ENCODE assay signal across 10 cellular contexts in genomic region chr17:1779571-1780074, GRCh38. TPM values are rescaled to one million over a fixed set of nuclear protein-coding genes. Genes with fewer than 3 reads are reported as not detected.
DNase-seq lines count a peak whose midpoint lies in the region; ATAC-seq, FAIRE-seq and TF ChIP-seq lines count a peak whose summit lies in the region.
"Had no signal": no experiment of that assay in that cellular context is flagged by ENCODE, and none has a peak within 500 bp of the region (broad histone marks: within the 10 kb centered on the region; RNA-seq: fewer than 3 reads in every experiment).

No MANE protein-coding gene starts in this region.

- no peak for TF ChIP-seq RAD21 in IMR-90 (IDR thresholded peaks at IDR 0.05; ENCODE audit: low read length)

- H3K9me1 ChIP-seq in IMR-90 (ENCODE audit: insufficient read depth, low read length): peaks cover 8% of the 10 kb centered on the region; the same call in 1 of the 2 replicates

- H4K91ac ChIP-seq in IMR-90 (ENCODE audit: insufficient read depth, low read depth, low read length): peak overlapping the region; percentile 89

- peaks cover 0 to 3% of the 10 kb centered on the region in 2 donors for H3K36me3 Mint-ChIP-seq in activated T-cell treated with anti-CD3 and anti-CD28 coated beads, Interleukin-2, amount 50 U/mL, for 72 hours (ENCODE audit: insufficient read depth in 2 of 2)
- H3K36me3 Mint-ChIP-seq: naive B cell had no signal

- WGBS in IMR-90 (ENCODE audit: extremely low coverage in 2 of 2, insufficient read length in 1 of 2), 2 experiments: no CpG with 5 or more reads among the region's 7 CpGs
- 46 to 47% methylated on average over 7 of the region's 7 CpGs for WGBS in tibial nerve, 2 donors

- no peak for FAIRE-seq in GM12892 (lab: Jason Lieb, UNC)

- peak overlapping the region; percentile 68 for H3K9ac ChIP-seq in IMR-90 (ENCODE audit: low read depth, low read length)

- ATAC-seq in IMR-90 (ENCODE audit: low read depth) (peak; percentile 88), left lobe of liver (peak; percentile 29)
- ATAC-seq in activated T-cell treated with anti-CD3 and anti-CD28 coated beads, Interleukin-2, amount 50 U/mL, for 72 hours (replicated peaks in 1 of 2): no peak

- peak overlapping the region; percentile 79; the same call in 2 of the 3 replicates for H2BK15ac ChIP-seq in IMR-90 (ENCODE audit: low read depth, low read length)

- peak overlapping the region; percentile 96 for H2BK5ac ChIP-seq in IMR-90 (ENCODE audit: low read depth, low read length, poor library complexity, severe bottlenecking)

- peak; percentile 40 to 88 for TF ChIP-seq EP300 in tibial nerve (IDR thresholded peaks at IDR 0.05)

- no peak for TF ChIP-seq CTCF in IMR-90 (conservative IDR thresholded peaks at IDR 0.05; ENCODE audit: low read depth, low read length)
- no peak for TF ChIP-seq CTCF in breast epithelium (IDR thresholded peaks at IDR 0.05)
- no peak for TF ChIP-seq CTCF in tibial nerve (IDR thresholded peaks at IDR 0.05)

- CTCF ChIA-PET in IMR-90 (lab: Yijun Ruan, JAX): interaction anchor here (1.4 to 5.5 kb wide), 3 partner anchors 58 to 131 kb away, joined by 3 to 31 read pairs (median 3); no protein-coding TSS in a partner anchor

- H3K27me3 ChIP-seq in IMR-90 (ENCODE audit: control insufficient read depth, insufficient read depth, low read length) (no peaks in the 10 kb centered on the region), breast epithelium (no peaks in the 10 kb centered on the region), tibial nerve (no peaks in the 10 kb centered on the region)

- DNase-seq in IMR-90: peak; percentile 95
- peak; percentile 78 to 94 for DNase-seq in breast epithelium (ENCODE audit: low spot score in 2 of 2)
- no peak for DNase-seq in left lobe of liver (ENCODE audit: low spot score)
- DNase-seq in tibial nerve (ENCODE audit: low spot score in 2 of 2): peak; percentile 90 to 97
- no peak for DNase-seq in ecto neural progenitor cell (ENCODE audit: low spot score)
- DNase-seq in activated T-cell treated with anti-CD3 and anti-CD28 coated beads, Interleukin-2, amount 50 U/mL, for 72 hours: no peak
- DNase-seq in GM12892 (ENCODE audit: insufficient read length): no peak
- DNase-seq in cerebellum (ENCODE audit: low spot score): no peak
- DNase-seq: naive B cell, NCI-H2029 treated with DMSO at 0.1 percent for 48 hours had no signal

- peak overlapping the region; percentile 88 for H2BK120ac ChIP-seq in IMR-90 (ENCODE audit: low read depth, low read length)

- H3K27ac ChIP-seq in IMR-90 (ENCODE audit: insufficient read depth, low read length): peak overlapping the region; percentile 88
- H3K27ac ChIP-seq in breast epithelium: peak overlapping the region; percentile 93 to 94
- H3K27ac ChIP-seq in tibial nerve: peak overlapping the region; percentile 62 to 98 (median 87)

- peaks cover 3% of the 10 kb centered on the region for H4K20me1 ChIP-seq in IMR-90 (ENCODE audit: insufficient read depth, low read length)

- peak overlapping the region; percentile 9 for H2AFZ ChIP-seq in IMR-90 (replicated peaks; ENCODE audit: low read length, poor library complexity)

- peak overlapping the region; percentile 82; the same call in 1 of the 2 replicates for H2AK5ac ChIP-seq in IMR-90 (ENCODE audit: low read depth, low read length)

- peak overlapping the region; percentile 80 for H3K56ac ChIP-seq in IMR-90 (ENCODE audit: extremely low read depth, insufficient read depth, low read length)

- H3K27me3 Mint-ChIP-seq in activated T-cell treated with anti-CD3 and anti-CD28 coated beads, Interleukin-2, amount 50 U/mL, for 72 hours (ENCODE audit: low read depth): no peaks in the 10 kb centered on the region
- H3K27me3 Mint-ChIP-seq: naive B cell had no signal

- BruUV-seq in IMR-90 (replicated peaks; lab: Mats Ljungman, UMichigan): no TSS peak

- H3K18ac ChIP-seq in IMR-90 (ENCODE audit: low read depth, low read length): peak overlapping the region; percentile 87

- peak overlapping the region; percentile 70; the same call in 1 of the 2 replicates for H4K5ac ChIP-seq in IMR-90 (ENCODE audit: low read depth, low read length)

- no peak for TF ChIP-seq POLR2A in IMR-90 (IDR thresholded peaks at IDR 0.05; ENCODE audit: low read depth, low read length)
- TF ChIP-seq POLR2A in breast epithelium (IDR thresholded peaks at IDR 0.05): no peak
- TF ChIP-seq POLR2A in tibial nerve (IDR thresholded peaks at IDR 0.05): no peak
- no peak for TF ChIP-seq POLR2A in GM12892 (IDR thresholded peaks at IDR 0.05; ENCODE audit: low read depth, low read length)

- dilution Hi-C loops in IMR-90 (cut with HindIII; ENCODE audit: low sequenced_read_pairs, unreplicated experiment): no loop called here

- peak overlapping the region; percentile 91 for H2BK20ac ChIP-seq in IMR-90 (ENCODE audit: low read depth, low read length)

- no peak overlapping the region for H2AK9ac ChIP-seq in IMR-90 (replicated peaks; ENCODE audit: low read depth, low read length, poor library complexity)

- intact Hi-C loops in IMR-90 (cut with micrococcal nuclease): loop anchor here (10.0 kb wide), 1 partner anchor 205 kb away; no protein-coding TSS in a partner anchor
- intact Hi-C loops in breast epithelium (cut with DNase I; ENCODE audit: low total_unique reads): no loop called here

- H3K36me3 ChIP-seq in IMR-90 (ENCODE audit: control insufficient read depth, insufficient read depth, low read length) (peaks cover 29% of the 10 kb centered on the region), breast epithelium (no peaks in the 10 kb centered on the region), tibial nerve (peaks cover 0 to 78% (median 4%) of the 10 kb centered on the region in 3 donors)

- H3K9me3 ChIP-seq in IMR-90 (ENCODE audit: control insufficient read depth, insufficient read depth, low read length): no peaks in the 10 kb centered on the region
- no peaks in the 10 kb centered on the region for H3K9me3 ChIP-seq in breast epithelium
- no peaks in the 10 kb centered on the region for H3K9me3 ChIP-seq in tibial nerve

- H3K23ac ChIP-seq in IMR-90 (ENCODE audit: low read depth, low read length): peak overlapping the region; percentile 64

- no peak overlapping the region for H3K27ac Mint-ChIP-seq in activated T-cell treated with anti-CD3 and anti-CD28 coated beads, Interleukin-2, amount 50 U/mL, for 72 hours

- H3K4me3 ChIP-seq in IMR-90 (ENCODE audit: insufficient read depth, low read depth, low read length): no peak overlapping the region
- peak overlapping the region in 1 of 3 donors; percentile 18 for H3K4me3 ChIP-seq in breast epithelium
- H3K4me3 ChIP-seq in tibial nerve: peak overlapping the region in 1 of 4 donors; percentile 4

- no peak overlapping the region for H3K4me3 Mint-ChIP-seq in activated T-cell treated with anti-CD3 and anti-CD28 coated beads, Interleukin-2, amount 50 U/mL, for 72 hours

- peaks cover 2 to 17% of the 10 kb centered on the region in 2 experiments; a peak in 2 of 4 replicates for H3K79me1 ChIP-seq in IMR-90 (ENCODE audit: low read depth in 1 of 2, low read length in 2 of 2)

- H3K4me1 Mint-ChIP-seq in activated T-cell treated with anti-CD3 and anti-CD28 coated beads, Interleukin-2, amount 50 U/mL, for 72 hours (ENCODE audit: low read depth): no peaks in the 10 kb centered on the region

- H3K4me1 ChIP-seq in IMR-90 (ENCODE audit: control insufficient read depth, insufficient read depth, low read length) (peaks cover 18% of the 10 kb centered on the region), breast epithelium (peaks cover 0 to 6% of the 10 kb centered on the region in 2 donors), tibial nerve (peaks cover 0 to 59% (median 33%) of the 10 kb centered on the region in 4 donors)

- H3K9me3 Mint-ChIP-seq in activated T-cell treated with anti-CD3 and anti-CD28 coated beads, Interleukin-2, amount 50 U/mL, for 72 hours: no peaks in the 10 kb centered on the region
- H3K9me3 Mint-ChIP-seq: naive B cell had no signal

- peak overlapping the region; percentile 91 for H3K4me2 ChIP-seq in IMR-90 (ENCODE audit: low read depth, low read length)

- peak overlapping the region; percentile 93 for H3K14ac ChIP-seq in IMR-90 (replicated peaks; ENCODE audit: low read depth, low read length)

- H4K8ac ChIP-seq in IMR-90 (ENCODE audit: low read depth in 2 of 2, low read length in 2 of 2): peak overlapping the region in 1 of 2 experiments; percentile 87; a peak in 2 of 4 replicates

- in situ Hi-C loops in IMR-90 (cut with MboI; ENCODE audit: low sequenced_read_pairs): loop anchor here (10.0 kb wide), 1 partner anchor 125 kb away; no protein-coding TSS in a partner anchor

- POLR2A ChIA-PET in IMR-90 (lab: Charles Lee; ENCODE audit: unreplicated experiment): interaction anchor here (0.5 to 1.1 kb wide), 2 partner anchors 63 to 324 kb away, joined by 3 to 4 read pairs; partner anchors contain the start of gene CRK

- H3K4ac ChIP-seq in IMR-90 (ENCODE audit: low read depth, low read length): peak overlapping the region; percentile 92

RNA-seq across cellular contexts. Expression of gene SERPINF1, which starts 17.8 kb away (rescaled TPM):
- 11.7 and 15.6 TPM in 2 replicates for total RNA-seq in IMR-90 (2012; rRNA removed)
- 90.2 and 94.3 TPM in 2 replicates for polyA plus RNA-seq in IMR-90 (2012; rRNA removed)
- polyA plus RNA-seq in IMR-90 (2012; cell fraction: cytosol; rRNA removed): 104 and 232 TPM in 2 replicates
- 61.8 and 102 TPM in 2 replicates for polyA plus RNA-seq in IMR-90 (2012; cell fraction: nucleus; rRNA removed; ENCODE audit: low replicate concordance)
- 1,000 to 10,000 TPM in 1 of 3 donors, 100 to 1,000 TPM in 2; 427 to 3,050 (median 615) TPM for total RNA-seq in breast epithelium
- total RNA-seq in left lobe of liver: 1,041 TPM
- total RNA-seq in tibial nerve: 1,000 to 10,000 TPM in 1 of 4 donors, 100 to 1,000 TPM in 3; 720 to 2,221 (median 908) TPM
- total RNA-seq in activated T-cell treated with anti-CD3 and anti-CD28 coated beads, Interleukin-2, amount 50 U/mL, for 72 hours: 1 to 10 TPM in 1 of 2 donors, not detected in 1; 2.2 TPM
- polyA plus RNA-seq in GM12892 (2012; ENCODE audit: missing spikeins): 4.1 TPM
- 12.2 TPM for total RNA-seq in cerebellum

RNA-seq across cellular contexts. Expression of gene SERPINF2, which starts 37.0 kb away (rescaled TPM):
- total RNA-seq in IMR-90 (2012; rRNA removed): not detected in 2 replicates
- not detected in 2 replicates for polyA plus RNA-seq in IMR-90 (2012; rRNA removed)
- polyA plus RNA-seq in IMR-90 (2012; cell fraction: cytosol; rRNA removed): 0.02 TPM in 1 of 2 replicates, not detected in the other
- polyA plus RNA-seq in IMR-90 (2012; cell fraction: nucleus; rRNA removed; ENCODE audit: low replicate concordance): 0.08 and 0.17 TPM in 2 replicates
- 10 to 100 TPM; 18.4 to 30.1 (median 21.3) TPM for total RNA-seq in breast epithelium
- total RNA-seq in left lobe of liver: 1,138 TPM
- total RNA-seq in tibial nerve: 10 to 100 TPM in 2 of 4 donors, 1 to 10 TPM in 2; 6.1 to 21.3 (median 11.4) TPM
- total RNA-seq in activated T-cell treated with anti-CD3 and anti-CD28 coated beads, Interleukin-2, amount 50 U/mL, for 72 hours: 1 to 10 TPM in 1 of 2 donors, under 1 TPM in 1; 0.89 to 1.6 TPM
- not detected for polyA plus RNA-seq in GM12892 (2012; ENCODE audit: missing spikeins)
- total RNA-seq in cerebellum: 0.18 TPM

RNA-seq across cellular contexts. Expression of gene SMYD4, which starts 50.1 kb away (rescaled TPM):
- total RNA-seq in IMR-90 (2012; rRNA removed): 6.7 and 7.2 TPM in 2 replicates
- 4.3 and 5.3 TPM in 2 replicates for polyA plus RNA-seq in IMR-90 (2012; rRNA removed)
- polyA plus RNA-seq in IMR-90 (2012; cell fraction: cytosol; rRNA removed): 1.9 and 2.0 TPM in 2 replicates
- polyA plus RNA-seq in IMR-90 (2012; cell fraction: nucleus; rRNA removed; ENCODE audit: low replicate concordance): 6.4 and 12.5 TPM in 2 replicates
- total RNA-seq in breast epithelium: 10 to 100 TPM; 16.0 to 20.3 (median 18.7) TPM
- total RNA-seq in left lobe of liver: 6.4 TPM
- 10 to 100 TPM; 15.1 to 19.9 (median 17.5) TPM for total RNA-seq in tibial nerve
- total RNA-seq in activated T-cell treated with anti-CD3 and anti-CD28 coated beads, Interleukin-2, amount 50 U/mL, for 72 hours: 10 to 100 TPM; 23.0 to 30.6 TPM
- 11.6 TPM for polyA plus RNA-seq in GM12892 (2012; ENCODE audit: missing spikeins)
- 12.3 TPM for total RNA-seq in cerebellum

RNA-seq across cellular contexts. Expression of gene RPA1, which starts 50.2 kb away (rescaled TPM):
- total RNA-seq in IMR-90 (2012; rRNA removed): 32.8 and 38.4 TPM in 2 replicates
- polyA plus RNA-seq in IMR-90 (2012; rRNA removed): 44.3 and 48.2 TPM in 2 replicates
- polyA plus RNA-seq in IMR-90 (2012; cell fraction: cytosol; rRNA removed): 20.4 and 27.8 TPM in 2 replicates
- polyA plus RNA-seq in IMR-90 (2012; cell fraction: nucleus; rRNA removed; ENCODE audit: low replicate concordance): 15.2 and 33.0 TPM in 2 replicates
- 10 to 100 TPM; 34.7 to 40.6 (median 34.7) TPM for total RNA-seq in breast epithelium
- total RNA-seq in left lobe of liver: 33.3 TPM
- 10 to 100 TPM; 18.0 to 31.0 (median 26.7) TPM for total RNA-seq in tibial nerve
- total RNA-seq in activated T-cell treated with anti-CD3 and anti-CD28 coated beads, Interleukin-2, amount 50 U/mL, for 72 hours: 100 to 1,000 TPM; 178 to 211 TPM
- 68.6 TPM for polyA plus RNA-seq in GM12892 (2012; ENCODE audit: missing spikeins)
- total RNA-seq in cerebellum: 15.9 TPM

RNA-seq across cellular contexts. Expression of gene WDR81, which starts 55.1 kb away (rescaled TPM):
- 3.0 and 3.9 TPM in 2 replicates for total RNA-seq in IMR-90 (2012; rRNA removed)
- 8.4 and 10.4 TPM in 2 replicates for polyA plus RNA-seq in IMR-90 (2012; rRNA removed)
- 4.5 and 7.7 TPM in 2 replicates for polyA plus RNA-seq in IMR-90 (2012; cell fraction: cytosol; rRNA removed)
- 21.3 and 52.6 TPM in 2 replicates for polyA plus RNA-seq in IMR-90 (2012; cell fraction: nucleus; rRNA removed; ENCODE audit: low replicate concordance)
- total RNA-seq in breast epithelium: 10 to 100 TPM; 36.6 to 52.6 (median 41.6) TPM
- 27.0 TPM for total RNA-seq in left lobe of liver
- total RNA-seq in tibial nerve: 100 to 1,000 TPM in 2 of 4 donors, 10 to 100 TPM in 2; 54.4 to 111 (median 92.0) TPM
- 10 to 100 TPM in 1 of 2 donors, 1 to 10 TPM in 1; 9.4 to 11.2 TPM for total RNA-seq in activated T-cell treated with anti-CD3 and anti-CD28 coated beads, Interleukin-2, amount 50 U/mL, for 72 hours
- polyA plus RNA-seq in GM12892 (2012; ENCODE audit: missing spikeins): 3.1 TPM
- 8.3 TPM for total RNA-seq in cerebellum

Comparison
In these comparisons a context has a peak if more than half of its experiments do, and no peak if none do; other contexts are left out.
1. ATAC-seq: peak in IMR-90 (single experiment) and left lobe of liver (single experiment); none in activated T-cell treated with anti-CD3 and anti-CD28 coated beads, Interleukin-2, amount 50 U/mL, for 72 hours (0 of 2).
2. DNase-seq: peak in IMR-90 (single experiment), breast epithelium (2 of 2) and tibial nerve (2 of 2); none in left lobe of liver (single experiment), ecto neural progenitor cell (single experiment), activated T-cell treated with anti-CD3 and anti-CD28 coated beads, Interleukin-2, amount 50 U/mL, for 72 hours (0 of 2), GM12892 (single experiment) and cerebellum (single experiment).
3. RNA of gene SERPINF1, which starts 17.8 kb away (total RNA-seq): 1,041 TPM in left lobe of liver (single experiment), 720 to 2,221 TPM in tibial nerve and 427 to 3,050 TPM in breast epithelium; 11.7 to 15.6 TPM in IMR-90, 12.2 TPM in cerebellum (single experiment) and 2.2 TPM in activated T-cell treated with anti-CD3 and anti-CD28 coated beads, Interleukin-2, amount 50 U/mL, for 72 hours; every median in the first group is over 10 times any median in the second.
4. RNA of gene SERPINF2, which starts 37.0 kb away (total RNA-seq): 1,138 TPM in left lobe of liver (single experiment); 18.4 to 30.1 TPM in breast epithelium, 6.1 to 21.3 TPM in tibial nerve, 0.89 to 1.6 TPM in activated T-cell treated with anti-CD3 and anti-CD28 coated beads, Interleukin-2, amount 50 U/mL, for 72 hours, 0.18 TPM in cerebellum (single experiment) and not detected in IMR-90; every median in the first group is over 10 times any median in the second.
5. Peak in every context shown above with its lines, with median percentiles within 50 percentile points of each other: H3K27ac ChIP-seq.